Comparison of ENCODE assay signal across 1 cellular context in the genomic region with DNA sequence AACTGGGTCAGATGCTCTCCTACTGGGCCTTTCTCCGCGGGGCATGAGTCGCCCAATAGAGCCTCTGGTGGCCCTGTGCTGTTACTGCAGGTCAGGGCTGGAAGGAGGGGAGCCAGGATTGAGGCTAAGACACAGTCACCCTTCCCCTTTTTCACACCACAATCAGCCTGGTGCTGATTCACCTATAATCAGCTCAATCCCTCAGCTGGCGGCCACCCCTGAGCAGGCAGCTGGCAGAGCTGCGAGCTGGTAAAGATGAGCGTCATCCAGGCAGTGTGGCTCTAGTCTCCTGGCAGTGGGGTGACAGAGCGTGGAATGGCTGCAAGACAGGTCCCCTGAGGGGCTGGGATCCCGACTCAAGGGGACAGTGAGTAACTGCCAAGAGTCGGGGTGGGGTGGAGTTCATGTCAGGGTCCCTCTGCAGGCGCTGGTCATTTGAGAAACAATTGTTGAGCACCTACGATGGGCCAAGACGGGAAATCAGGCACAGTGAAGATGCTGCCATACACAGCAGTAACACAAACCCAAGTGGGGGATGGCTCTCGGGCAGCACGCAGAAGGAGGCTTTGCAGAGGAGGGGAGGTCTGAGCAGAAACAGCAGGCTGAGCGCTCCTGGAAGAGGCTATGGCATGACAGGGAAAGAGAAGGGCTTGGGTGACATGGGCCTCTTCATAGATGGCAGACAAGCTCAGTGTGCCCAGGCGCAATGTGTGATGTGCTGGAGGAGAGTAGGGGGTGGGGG.
A peak's percentile ranks its signal among the peaks of the same experiment; 100 is the strongest.
TF ChIP-seq lines count a peak whose summit lies in the region.

No MANE protein-coding gene starts in this region.

TF ChIP-seq in GM12878, 131 proteins besides CTCF, POLR2A, EP300 and RAD21:
- TF ChIP-seq, protein P1, sequence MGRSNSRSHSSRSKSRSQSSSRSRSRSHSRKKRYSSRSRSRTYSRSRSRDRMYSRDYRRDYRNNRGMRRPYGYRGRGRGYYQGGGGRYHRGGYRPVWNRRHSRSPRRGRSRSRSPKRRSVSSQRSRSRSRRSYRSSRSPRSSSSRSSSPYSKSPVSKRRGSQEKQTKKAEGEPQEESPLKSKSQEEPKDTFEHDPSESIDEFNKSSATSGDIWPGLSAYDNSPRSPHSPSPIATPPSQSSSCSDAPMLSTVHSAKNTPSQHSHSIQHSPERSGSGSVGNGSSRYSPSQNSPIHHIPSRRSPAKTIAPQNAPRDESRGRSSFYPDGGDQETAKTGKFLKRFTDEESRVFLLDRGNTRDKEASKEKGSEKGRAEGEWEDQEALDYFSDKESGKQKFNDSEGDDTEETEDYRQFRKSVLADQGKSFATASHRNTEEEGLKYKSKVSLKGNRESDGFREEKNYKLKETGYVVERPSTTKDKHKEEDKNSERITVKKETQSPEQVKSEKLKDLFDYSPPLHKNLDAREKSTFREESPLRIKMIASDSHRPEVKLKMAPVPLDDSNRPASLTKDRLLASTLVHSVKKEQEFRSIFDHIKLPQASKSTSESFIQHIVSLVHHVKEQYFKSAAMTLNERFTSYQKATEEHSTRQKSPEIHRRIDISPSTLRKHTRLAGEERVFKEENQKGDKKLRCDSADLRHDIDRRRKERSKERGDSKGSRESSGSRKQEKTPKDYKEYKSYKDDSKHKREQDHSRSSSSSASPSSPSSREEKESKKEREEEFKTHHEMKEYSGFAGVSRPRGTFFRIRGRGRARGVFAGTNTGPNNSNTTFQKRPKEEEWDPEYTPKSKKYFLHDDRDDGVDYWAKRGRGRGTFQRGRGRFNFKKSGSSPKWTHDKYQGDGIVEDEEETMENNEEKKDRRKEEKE (IDR thresholded peaks at IDR 0.05) = no peak
- TF ChIP-seq NR2C1 (IDR thresholded peaks at IDR 0.05) (no peak), BHLHE40 (IDR thresholded peaks at IDR 0.05; ENCODE audit: borderline replicate concordance in 1 of 2, low read depth in 2 of 2, low read length in 1 of 2) (peak in 1 of 2 experiments; percentile 15; a peak in 1 of 4 replicates), TCF12 (IDR thresholded peaks at IDR 0.05; ENCODE audit: low read depth, low read length) (0 out of 2 replicates have a peak, but pooled peaks have one; percentile 34), SMAD1 (IDR thresholded peaks at IDR 0.05; ENCODE audit: low read depth, partially characterized antibody) (no peak), NBN (IDR thresholded peaks at IDR 0.05) (0 out of 2 replicates have a peak, but pooled peaks have one; percentile 31), LARP7 (IDR thresholded peaks at IDR 0.05) (0 out of 2 replicates have a peak, but pooled peaks have one; percentile 22), RUNX3 (IDR thresholded peaks at IDR 0.05; ENCODE audit: low read length) (no peak), IKZF1 (conservative IDR thresholded peaks at IDR 0.05) (peak; percentile 21; the same call in 1 of the 2 replicates), SPI1 (IDR thresholded peaks at IDR 0.05; ENCODE audit: borderline replicate concordance, insufficient read depth, low read depth, low read length) (peak; percentile 84; the same call in 1 of the 2 replicates), FOXK2 (IDR thresholded peaks at IDR 0.05) (no peak), SMC3 (IDR thresholded peaks at IDR 0.05; ENCODE audit: borderline replicate concordance, low read length) (peak; percentile 71), STAT1 (conservative IDR thresholded peaks at IDR 0.05) (no peak), YY1 (IDR thresholded peaks at IDR 0.05; ENCODE audit: low read depth, low read length) (peak; percentile 52)
